In genomic region chrX:106009145-106009544, GRCh38 we compare ENCODE assay signal across 39 cellular contexts. TPM values are rescaled to one million over a fixed set of nuclear protein-coding genes. Genes with fewer than 3 reads are reported as not detected.
"Had no signal": no experiment of that assay in that cellular context is flagged by ENCODE, and none has a peak within 500 bp of the region (broad histone marks: within the 10 kb centered on the region; RNA-seq: fewer than 3 reads in every experiment).

No MANE protein-coding gene starts in this region.

- H3K36me3 ChIP-seq: MG63 had no signal

- H3K27me3 ChIP-seq: MG63 had no signal

- H3K4me3 ChIP-seq: MG63 had no signal

- H3K9me3 ChIP-seq: MG63 had no signal

- DNase-seq: Karpas-422, Kasumi-1, MG63, MM.1S, MV-4-11, NCI-H1048, NCI-H1092, NCI-H1092 treated with DMSO at 0.1 percent for 48 hours, NCI-H1105, NCI-H1105 treated with DMSO at 0.1 percent for 48 hours, NCI-H1417, NCI-H1417 treated with DMSO at 0.1 percent for 48 hours, NCI-H1436, NCI-H1436 treated with DMSO at 0.1 percent for 48 hours, NCI-H146, NCI-H1694, NCI-H1694 treated with DMSO at 0.1 percent for 48 hours, NCI-H187, NCI-H187 treated with DMSO at 0.1 percent for 48 hours, NCI-H1930, NCI-H2029, NCI-H2029 treated with DMSO at 0.1 percent for 48 hours, NCI-H2081, NCI-H2081 treated with DMSO at 0.1 percent for 48 hours, NCI-H2107, NCI-H2171, NCI-H2171 treated with DMSO at 0.1 percent for 48 hours, NCI-H2227 treated with DMSO at 0.1 percent for 48 hours, NCI-H226, NCI-H345, NCI-H446, NCI-H446 treated with DMSO at 0.1 percent for 48 hours, NCI-H510A, NCI-H510A treated with DMSO at 0.1 percent for 48 hours, NCI-H524 had no signal

RNA-seq across cellular contexts. Expression of gene SERPINA7, which starts 29.4 kb away (rescaled TPM):
- total RNA-seq: LHCN-M2, M059J, MCF 10A, NCI-H460 had no signal
